Comparison of ENCODE assay signal across 10 cellular contexts in genomic region chr1:198520524-198521254, GRCh38. TPM values are rescaled to one million over a fixed set of nuclear protein-coding genes. Genes with fewer than 3 reads are reported as not detected.
DNase-seq lines count a peak whose midpoint lies in the region; ATAC-seq, FAIRE-seq and TF ChIP-seq lines count a peak whose summit lies in the region.
"Had no signal": no experiment of that assay in that cellular context is flagged by ENCODE, and none has a peak within 500 bp of the region (broad histone marks: within the 10 kb centered on the region; RNA-seq: fewer than 3 reads in every experiment).

No MANE protein-coding gene starts in this region.

- no TSS peak for BruUV-seq in GM12878 (replicated peaks; lab: Mats Ljungman, UMichigan)

- TF ChIP-seq CTCF in GM12878 (IDR thresholded peaks at IDR 0.05 in 2 of 3, conservative IDR thresholded peaks at IDR 0.05 in 1 of 3; ENCODE audit: control insufficient read depth in 2 of 3, extremely low read depth in 1 of 3, insufficient read depth in 1 of 3, low read depth in 3 of 3, low read length in 3 of 3): no peak

- RAD21 ChIA-PET in GM12878 (lab: Charles Lee; ENCODE audit: unreplicated experiment): interaction anchor here (0.8 to 3.0 kb wide), 13 partner anchors 8 to 164 kb away, joined by 3 to 22 read pairs (median 5); no protein-coding TSS in a partner anchor

- FAIRE-seq in GM12892 (lab: Jason Lieb, UNC) (peak; percentile 82), GM12878 (lab: Jason Lieb, UNC) (peak; percentile 80)

- no peaks in the 10 kb centered on the region for H4K20me1 ChIP-seq in GM12878 (ENCODE audit: control insufficient read depth, insufficient read depth)

- H3K9ac ChIP-seq in GM12878 (ENCODE audit: control insufficient read depth, insufficient read depth, low read length): no peak overlapping the region

- H3K4me1 ChIP-seq in GM12878 (ENCODE audit: control insufficient read depth, insufficient read depth, low read length): peaks cover 18% of the 10 kb centered on the region

- intact Hi-C loops in GM12878 (cut with micrococcal nuclease; ENCODE audit: unreplicated experiment): loop anchor here (1.0 to 5.0 kb wide), 3 partner anchors 77 to 162 kb away; no protein-coding TSS in a partner anchor

- H3K79me2 ChIP-seq in GM12878 (ENCODE audit: control insufficient read depth, insufficient read depth, low read length): no peaks in the 10 kb centered on the region

- in situ Hi-C loops in GM12878 (cut with MboI): no loop called here

- H3K4me2 ChIP-seq in GM12878 (ENCODE audit: control insufficient read depth, insufficient read depth): peak overlapping the region; percentile 78

- CTCF ChIA-PET in GM12878 (lab: Yijun Ruan, JAX): interaction anchor here (0.6 to 2.2 kb wide), 12 partner anchors 39 to 435 kb away, joined by 3 to 8 read pairs (median 4); no protein-coding TSS in a partner anchor

- H3K36me3 ChIP-seq in GM12878 (ENCODE audit: control insufficient read depth in 2 of 2, insufficient read depth in 2 of 2, low read length in 1 of 2): no peaks in the 10 kb centered on the region
- H3K36me3 ChIP-seq: Peyer's patch had no signal

- POLR2A ChIA-PET in GM12878 (lab: Charles Lee): interaction anchor here (1.3 to 1.4 kb wide), 2 partner anchors 34 to 100 kb away, joined by 4 to 5 read pairs; no protein-coding TSS in a partner anchor

- TF ChIP-seq EP300 in GM12878 (IDR thresholded peaks at IDR 0.05; ENCODE audit: borderline replicate concordance in 1 of 2, control insufficient read depth in 1 of 2, low read depth in 2 of 2, low read length in 2 of 2): peak in 1 of 2 experiments; percentile 71; a peak in 2 of 4 replicates

- ATAC-seq in GM21367 (IDR thresholded peaks at IDR 0.05; ENCODE audit: unreplicated experiment): peak; percentile 95
- peak; percentile 96 for ATAC-seq in HG03354 (IDR thresholded peaks at IDR 0.05; ENCODE audit: poor library complexity, severe bottlenecking, unreplicated experiment)
- ATAC-seq in GM12878: peak; percentile 91

- H3K4me3 ChIP-seq in GM12878: no peak overlapping the region

- no peak for TF ChIP-seq RAD21 in GM12878 (IDR thresholded peaks at IDR 0.05; ENCODE audit: insufficient read depth, low read depth, low read length)

- H2AFZ ChIP-seq in GM12878 (ENCODE audit: control insufficient read depth, low read depth, low read length): no peak overlapping the region

- no peak for DNase-seq in GM12892 (ENCODE audit: insufficient read length)
- peak; percentile 55 for DNase-seq in GM12878 (ENCODE audit: low read depth, low spot score)
- no peak for DNase-seq in glomerular visceral epithelial cell (ENCODE audit: extremely low spot score)
- no peak for DNase-seq in mesenteric fat pad (ENCODE audit: low spot score)
- DNase-seq in dedifferentiated amniotic fluid mesenchymal stem cell (ENCODE audit: extremely low spot score): no peak
- DNase-seq in NCI-H1694 treated with DMSO at 0.1 percent for 48 hours (lab: John Stamatoyannopoulos, UW): no peak
- DNase-seq: islet precursor cell, Peyer's patch had no signal

- H3K9me3 ChIP-seq in GM12878 (replicated peaks; ENCODE audit: control insufficient read depth, insufficient read depth, low read length): no peaks in the 10 kb centered on the region; the same call in 1 of the 3 replicates
- H3K9me3 ChIP-seq: Peyer's patch had no signal

- TF ChIP-seq POLR2A in GM12892 (IDR thresholded peaks at IDR 0.05; ENCODE audit: low read depth, low read length) (no peak), GM12878 (IDR thresholded peaks at IDR 0.05; ENCODE audit: low read depth, low read length) (no peak)

- H3K27ac ChIP-seq in GM12878 (ENCODE audit: control insufficient read depth, insufficient read depth): no peak overlapping the region

- no peaks in the 10 kb centered on the region; a peak in 1 of 4 replicates for H3K27me3 ChIP-seq in GM12878 (replicated peaks in 1 of 2; ENCODE audit: control insufficient read depth in 2 of 2, insufficient read depth in 2 of 2, low read length in 1 of 2)
- H3K27me3 ChIP-seq: Peyer's patch had no signal

- 31% methylated on average over 5 of the region's 5 CpGs for WGBS in GM12878 (ENCODE audit: insufficient coverage, insufficient replicate concordance, low lambda C conversion rate, missing lambda C conversion rate)

- SMC1A ChIA-PET in GM12878 (lab: Charles Lee; ENCODE audit: uncharacterized antibody, unreplicated experiment): interaction anchor here (0.6 to 3.0 kb wide), 18 partner anchors 9 to 274 kb away, joined by 3 to 29 read pairs (median 4); partner anchors contain the start of gene PTPRC

TF ChIP-seq in GM12878, 131 proteins besides CTCF, POLR2A, EP300 and RAD21 (continues in another document):
- TF ChIP-seq SREBF1 (IDR thresholded peaks at IDR 0.05; ENCODE audit: low read length): peak; percentile 86
- TF ChIP-seq GABPA (IDR thresholded peaks at IDR 0.05; ENCODE audit: low read depth): 0 out of 2 replicates have a peak, but pooled peaks have one; percentile 24
- TF ChIP-seq MTA2 (IDR thresholded peaks at IDR 0.05; ENCODE audit: low read depth): no peak
- TF ChIP-seq FOXM1 (IDR thresholded peaks at IDR 0.05; ENCODE audit: low read depth, low read length): peak; percentile 42; the same call in 1 of the 2 replicates
- TF ChIP-seq ZNF217 (IDR thresholded peaks at IDR 0.05): peak; percentile 95
- peak; percentile 16; the same call in 1 of the 2 replicates for TF ChIP-seq BMI1 (IDR thresholded peaks at IDR 0.05; ENCODE audit: borderline replicate concordance)
- 0 out of 2 replicates have a peak, but pooled peaks have one; percentile 26 for TF ChIP-seq JUND (IDR thresholded peaks at IDR 0.05; ENCODE audit: low read depth, low read length)
- peak; percentile 50 for TF ChIP-seq RUNX3 (IDR thresholded peaks at IDR 0.05; ENCODE audit: low read length)
- peak; percentile 44; the same call in 1 of the 2 replicates for TF ChIP-seq ATF7 (IDR thresholded peaks at IDR 0.05; ENCODE audit: low read depth)
- no peak for TF ChIP-seq MAX (IDR thresholded peaks at IDR 0.05; ENCODE audit: low read depth, low read length)
- TF ChIP-seq CREB1 (IDR thresholded peaks at IDR 0.05; ENCODE audit: low read depth): no peak
- no peak for TF ChIP-seq NBN (IDR thresholded peaks at IDR 0.05)
- TF ChIP-seq TARDBP (IDR thresholded peaks at IDR 0.05; ENCODE audit: borderline replicate concordance): no peak
- TF ChIP-seq, protein P1, sequence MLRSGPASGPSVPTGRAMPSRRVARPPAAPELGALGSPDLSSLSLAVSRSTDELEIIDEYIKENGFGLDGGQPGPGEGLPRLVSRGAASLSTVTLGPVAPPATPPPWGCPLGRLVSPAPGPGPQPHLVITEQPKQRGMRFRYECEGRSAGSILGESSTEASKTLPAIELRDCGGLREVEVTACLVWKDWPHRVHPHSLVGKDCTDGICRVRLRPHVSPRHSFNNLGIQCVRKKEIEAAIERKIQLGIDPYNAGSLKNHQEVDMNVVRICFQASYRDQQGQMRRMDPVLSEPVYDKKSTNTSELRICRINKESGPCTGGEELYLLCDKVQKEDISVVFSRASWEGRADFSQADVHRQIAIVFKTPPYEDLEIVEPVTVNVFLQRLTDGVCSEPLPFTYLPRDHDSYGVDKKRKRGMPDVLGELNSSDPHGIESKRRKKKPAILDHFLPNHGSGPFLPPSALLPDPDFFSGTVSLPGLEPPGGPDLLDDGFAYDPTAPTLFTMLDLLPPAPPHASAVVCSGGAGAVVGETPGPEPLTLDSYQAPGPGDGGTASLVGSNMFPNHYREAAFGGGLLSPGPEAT (IDR thresholded peaks at IDR 0.05; ENCODE audit: low read depth): no peak
- 0 out of 2 replicates have a peak, but pooled peaks have one; percentile 14 for TF ChIP-seq PAX5 (IDR thresholded peaks at IDR 0.05; ENCODE audit: borderline replicate concordance, low read depth, low read length)
- 0 out of 2 replicates have a peak, but pooled peaks have one; percentile 25 for TF ChIP-seq NR2F1 (conservative IDR thresholded peaks at IDR 0.05)
- TF ChIP-seq HDAC6 (IDR thresholded peaks at IDR 0.05; ENCODE audit: unreplicated experiment): no peak
- peak in 1 of 2 experiments; percentile 62; a peak in 3 of 4 replicates for TF ChIP-seq BHLHE40 (IDR thresholded peaks at IDR 0.05; ENCODE audit: borderline replicate concordance in 1 of 2, low read depth in 2 of 2, low read length in 1 of 2)
- 0 out of 2 replicates have a peak, but pooled peaks have one; percentile 39 for TF ChIP-seq IRF4 (IDR thresholded peaks at IDR 0.05; ENCODE audit: low read depth, low read length)
- peak; percentile 98 for TF ChIP-seq POU2F2 (IDR thresholded peaks at IDR 0.05; ENCODE audit: borderline replicate concordance, low read depth, low read length)

RNA-seq across cellular contexts. Expression of gene ATP6V1G3, which starts 19.8 kb away (rescaled TPM):
- not detected for polyA plus RNA-seq in GM12892 (2012; ENCODE audit: missing spikeins)
- not detected in 2 replicates for total RNA-seq in GM12878 (2013; cell fraction: nucleolus; rRNA removed)
- total RNA-seq in GM12878 (2014; rRNA removed) (not detected in 2 replicates), GM12878 (2014; rRNA removed; fragmentation: Illumina TruSeq; extraction: Trizol) (not detected in 2 replicates), GM12878 (2021) (not detected in 2 replicates), mesenteric fat pad (not detected)
- polyA plus RNA-seq in GM12878 (2011; ENCODE audit: low read depth): not detected
- polyA plus RNA-seq in GM12878 (2011; rRNA removed) (not detected in 2 replicates), GM12878 (2014; fragmentation: Illumina TruSeq; extraction: Trizol) (not detected in 2 replicates), GM12878 (2014; fragmentation: Nextera tagmentation; extraction: Ambion mirVana) (under 1 TPM in 1 of 2 experiments, not detected in 1; 0.22 TPM), GM12878 (2014; rRNA removed) (not detected in 2 replicates), GM12878 (2016; fragmentation: Nextera tagmentation; extraction: Ambion mirVana) (not detected)
- not detected in 2 replicates for polyA plus RNA-seq in GM12878 (2011; cell fraction: cytosol; rRNA removed)
- polyA plus RNA-seq in GM12878 (2011; cell fraction: nucleus; rRNA removed): not detected in 2 replicates
- polyA plus RNA-seq in GM12878 (2012): not detected in 2 replicates
- polyA minus RNA-seq in GM12878 (2011; rRNA and poly(A)+ RNA removed): not detected in 2 replicates
- polyA minus RNA-seq in GM12878 (2011; cell fraction: cytosol; rRNA and poly(A)+ RNA removed): not detected in 2 replicates
- polyA minus RNA-seq in GM12878 (2011; cell fraction: nucleus; rRNA and poly(A)+ RNA removed): not detected in 2 replicates
- total RNA-seq: Peyer's patch had no signal
